8 cellular contexts compared by ENCODE assay signal in genomic region chr21:33642027-33642895, GRCh38. TPM values are rescaled to one million over a fixed set of nuclear protein-coding genes. Genes with fewer than 3 reads are reported as not detected.
DNase-seq lines count a peak whose midpoint lies in the region; ATAC-seq, FAIRE-seq and TF ChIP-seq lines count a peak whose summit lies in the region.

Gene ITSN1 (plus strand): TSS chr21:33642501. CDS start chr21:33718829, 76,328 bp downstream.

- H4K20me1 ChIP-seq in BLaER1 treated with 17β-estradiol and CSF1 and Interleukin-3, amounts not matched to agents 10 nM and 100 nM: peaks cover 26 to 61% (median 38%) of the 10 kb centered on the region in 11 experiments; a peak in 21 of 22 replicates
- no peaks in the 10 kb centered on the region for H4K20me1 ChIP-seq in HepG2 (ENCODE audit: insufficient read depth, low read length)

- TF ChIP-seq EP300 in HepG2 (IDR thresholded peaks at IDR 0.05; ENCODE audit: low read depth in 2 of 2, low read length in 2 of 2) (no peak), HepG2 (CRISPR knock-in tag; IDR thresholded peaks at IDR 0.05; ENCODE audit: borderline replicate concordance) (no peak)

- peak; percentile 61 to 81; a peak in 3 of 4 replicates for TF ChIP-seq POLR2A in HepG2 (IDR thresholded peaks at IDR 0.05; ENCODE audit: insufficient read depth in 1 of 2, low read depth in 2 of 2, low read length in 2 of 2)

- H3K9me3 ChIP-seq in BLaER1 treated with 17β-estradiol and CSF1 and Interleukin-3, amounts not matched to agents 10 nM and 100 nM (replicated peaks in 1 of 11): peaks cover 0 to 2% (median 0%) of the 10 kb centered on the region in 11 experiments; a peak in 1 of 22 replicates
- H3K9me3 ChIP-seq in HepG2 (ENCODE audit: low read length): no peaks in the 10 kb centered on the region

- BruUV-seq in HepG2 (replicated peaks; lab: Mats Ljungman, UMichigan): no TSS peak

- H3K4me3 ChIP-seq in BLaER1 treated with 17β-estradiol and CSF1 and Interleukin-3, amounts not matched to agents 10 nM and 100 nM: peak within 1 kb of the TSS; percentile 87 to 97 (median 95)
- peak within 1 kb of the TSS; percentile 81 to 95 (median 85) for H3K4me3 ChIP-seq in HepG2 (replicated peaks in 1 of 3; ENCODE audit: insufficient read depth in 1 of 3, low read depth in 2 of 3, low read length in 3 of 3)

- H3K27ac ChIP-seq in BLaER1 treated with 17β-estradiol and CSF1 and Interleukin-3, amounts not matched to agents 10 nM and 100 nM: peak within 1 kb of the TSS; percentile 66 to 88 (median 84)
- H3K27ac ChIP-seq in HepG2 (ENCODE audit: extremely low read length, insufficient read depth, low read length): peak within 1 kb of the TSS; percentile 89

- in situ Hi-C loops in HepG2 (cut with HindIII; ENCODE audit: extremely low pct_ligation_motif_present, low pct_unique_long_range_greater_than_20kb): no loop called here

- peak within 1 kb of the TSS; percentile 88 for H2AFZ ChIP-seq in HepG2 (ENCODE audit: low read length)

- H3K9ac ChIP-seq in BLaER1 treated with 17β-estradiol and CSF1 and Interleukin-3, amounts not matched to agents 10 nM and 100 nM: peak within 1 kb of the TSS; percentile 81 to 90 (median 86)
- H3K9ac ChIP-seq in HepG2 (ENCODE audit: insufficient read depth, low read depth, low read length): peak within 1 kb of the TSS; percentile 91

- ATAC-seq in GM19397 (IDR thresholded peaks at IDR 0.05; ENCODE audit: unreplicated experiment) (peak; percentile 83), HG03565 (IDR thresholded peaks at IDR 0.05; ENCODE audit: unreplicated experiment) (peak; percentile 74), HepG2 (peak; percentile 90)

- peaks cover 12 to 57% (median 21%) of the 10 kb centered on the region in 10 experiments for H3K4me1 ChIP-seq in BLaER1 treated with 17β-estradiol and CSF1 and Interleukin-3, amounts not matched to agents 10 nM and 100 nM
- H3K4me1 ChIP-seq in HepG2 (ENCODE audit: insufficient read depth, low read length): peaks cover 41% of the 10 kb centered on the region

- intact Hi-C loops in HepG2 (cut with micrococcal nuclease; ENCODE audit: unreplicated experiment): loop anchor here (2.0 to 10.0 kb wide), 3 partner anchors 43 to 253 kb away; no protein-coding TSS in a partner anchor

- no peak for FAIRE-seq in HepG2 (lab: Jason Lieb, UNC)

- peaks cover 5 to 38% (median 33%) of the 10 kb centered on the region in 11 experiments; a peak in 20 of 22 replicates for H3K27me3 ChIP-seq in BLaER1 treated with 17β-estradiol and CSF1 and Interleukin-3, amounts not matched to agents 10 nM and 100 nM
- no peaks in the 10 kb centered on the region; a peak in 1 of 5 replicates for H3K27me3 ChIP-seq in HepG2 (ENCODE audit: control insufficient read depth in 1 of 2, insufficient read depth in 2 of 2, low read length in 2 of 2)

- no peak for TF ChIP-seq CTCF in HepG2 (CRISPR knock-in tag; IDR thresholded peaks at IDR 0.05)

- 1% methylated on average over 32 of the region's 71 CpGs for WGBS in HepG2 (ENCODE audit: low lambda C conversion rate)

- H3K36me3 ChIP-seq in BLaER1 treated with 17β-estradiol and CSF1 and Interleukin-3, amounts not matched to agents 10 nM and 100 nM: peaks cover 0 to 21% (median 10%) of the 10 kb centered on the region in 11 experiments; a peak in 17 of 22 replicates
- no peaks in the 10 kb centered on the region for H3K36me3 ChIP-seq in HepG2 (replicated peaks in 1 of 2; ENCODE audit: control insufficient read depth in 1 of 2, insufficient read depth in 2 of 2, low read length in 2 of 2)

- CTCF ChIA-PET in HepG2 (lab: Yijun Ruan, JAX; ENCODE audit: low intra/inter-chr PET ratio, low total read pairs): no interaction called here

- DNase-seq in NCI-H748 treated with DMSO at 0.1 percent for 48 hours (lab: John Stamatoyannopoulos, UW) (peak; percentile 99), dermis blood vessel endothelial cell (peak; percentile 99), HepG2 (ENCODE audit: low spot score) (peak; percentile 98)
- peak; percentile 100 for DNase-seq in activated CD4-positive, alpha-beta T cell treated with anti-CD3 and anti-CD28 coated beads, Interleukin-2, amount 50 U/mL, for 48 hours
- peak; percentile 98 to 100 for DNase-seq in stimulated activated CD4-positive, alpha-beta T cell treated with anti-CD3 and anti-CD28 coated beads, Interleukin-2, amount 100 ng/mL, for 48 hours

- POLR2A ChIA-PET in HepG2 (lab: Yijun Ruan, JAX): no interaction called here

- H3K4me2 ChIP-seq in BLaER1 treated with 17β-estradiol and CSF1 and Interleukin-3, amounts not matched to agents 10 nM and 100 nM: peak within 1 kb of the TSS; percentile 86 to 99 (median 93)
- H3K4me2 ChIP-seq in HepG2 (ENCODE audit: low read depth, low read length): peak within 1 kb of the TSS; percentile 71

- TF ChIP-seq RAD21 in HepG2 (CRISPR knock-in tag; IDR thresholded peaks at IDR 0.05): peak; percentile 22

- peaks cover 55% of the 10 kb centered on the region for H3K79me2 ChIP-seq in HepG2 (ENCODE audit: insufficient read depth, low read length)

TF ChIP-seq in HepG2, 621 proteins besides CTCF, POLR2A, EP300 and RAD21 (continues in another document):
- no peak for TF ChIP-seq SMARCE1 (IDR thresholded peaks at IDR 0.05; ENCODE audit: borderline replicate concordance)
- no peak for TF ChIP-seq ZNF24 (IDR thresholded peaks at IDR 0.05)
- TF ChIP-seq ZNF710 (CRISPR knock-in tag; IDR thresholded peaks at IDR 0.05; ENCODE audit: borderline replicate concordance): peak; percentile 100
- TF ChIP-seq HNRNPK (IDR thresholded peaks at IDR 0.05; ENCODE audit: low read depth, low read length, poor library complexity, severe bottlenecking): no peak
- no peak for TF ChIP-seq PAWR (CRISPR knock-in tag; IDR thresholded peaks at IDR 0.05; ENCODE audit: borderline replicate concordance)
- no peak for TF ChIP-seq JUN (CRISPR knock-in tag; IDR thresholded peaks at IDR 0.05)
- no peak for TF ChIP-seq SATB2 (CRISPR knock-in tag; IDR thresholded peaks at IDR 0.05)
- TF ChIP-seq ATF1 (CRISPR knock-in tag; IDR thresholded peaks at IDR 0.05): 0 out of 2 replicates have a peak, but pooled peaks have one; percentile 55
- TF ChIP-seq HMGXB4 (CRISPR knock-in tag; IDR thresholded peaks at IDR 0.05; ENCODE audit: borderline replicate concordance in 1 of 2, low read depth in 1 of 2): peak; percentile 24 to 44; a peak in 2 of 4 replicates
- 0 out of 2 replicates have a peak, but pooled peaks have one; percentile 36 for TF ChIP-seq AHR (CRISPR knock-in tag; IDR thresholded peaks at IDR 0.05)
- TF ChIP-seq RBM39 (IDR thresholded peaks at IDR 0.05; ENCODE audit: low read depth, low read length, poor library complexity, severe bottlenecking): peak; percentile 20
- no peak for TF ChIP-seq ZSCAN21 (CRISPR knock-in tag; IDR thresholded peaks at IDR 0.05; ENCODE audit: borderline replicate concordance)

RNA-seq across cellular contexts. Expression of gene ITSN1, which starts in this region (rescaled TPM):
- total RNA-seq in dermis blood vessel endothelial cell (57.3 and 94.0 TPM in 2 replicates), HepG2 (2016; rRNA removed; fragmentation: Illumina TruSeq; extraction: Trizol) (20.9 and 26.1 TPM in 2 replicates)
- total RNA-seq in HepG2 (2016; cell fraction: cytosol; rRNA removed; fragmentation: Illumina TruSeq; extraction: Trizol; ENCODE audit: low read depth): 7.4 and 8.4 TPM in 2 replicates
- 19.4 and 27.9 TPM in 2 replicates for total RNA-seq in HepG2 (2016; cell fraction: insoluble cytoplasmic fraction; rRNA removed; fragmentation: Illumina TruSeq; extraction: Trizol)
- 12.5 and 13.9 TPM in 2 replicates for total RNA-seq in HepG2 (2016; cell fraction: membrane; rRNA removed; fragmentation: Illumina TruSeq; extraction: Trizol)
- 28.9 and 34.6 TPM in 2 replicates for total RNA-seq in HepG2 (2016; cell fraction: nucleus; rRNA removed; fragmentation: Illumina TruSeq; extraction: Trizol)
- polyA plus RNA-seq in HepG2 (2011; rRNA removed): 32.2 and 33.8 TPM in 2 replicates
- 17.7 and 19.5 TPM in 2 replicates for polyA plus RNA-seq in HepG2 (2011; cell fraction: cytosol; rRNA removed)
- polyA plus RNA-seq in HepG2 (2011; cell fraction: nucleus; rRNA removed): 77.2 and 113 TPM in 2 replicates
- 17.9 and 21.0 TPM in 2 replicates for polyA plus RNA-seq in HepG2 (2012)
- polyA plus RNA-seq in HepG2 (2016; cell fraction: cytosol; fragmentation: Illumina TruSeq; extraction: Trizol; ENCODE audit: low read depth): 2.1 and 2.2 TPM in 2 replicates
- 19.9 and 26.2 TPM in 2 replicates for polyA plus RNA-seq in HepG2 (2016; cell fraction: insoluble cytoplasmic fraction; fragmentation: Illumina TruSeq; extraction: Trizol; ENCODE audit: low read depth)
- 5.9 and 7.6 TPM in 2 replicates for polyA plus RNA-seq in HepG2 (2016; cell fraction: membrane; fragmentation: Illumina TruSeq; extraction: Trizol; ENCODE audit: low read depth)
- polyA plus RNA-seq in HepG2 (2016; cell fraction: nucleus; fragmentation: Illumina TruSeq; extraction: Trizol; ENCODE audit: insufficient read depth, low read depth): 54.1 and 57.5 TPM in 2 replicates
- polyA minus RNA-seq in HepG2 (2011; rRNA and poly(A)+ RNA removed; ENCODE audit: low replicate concordance): 30.7 and 84.5 TPM in 2 replicates
- polyA minus RNA-seq in HepG2 (2011; cell fraction: cytosol; rRNA and poly(A)+ RNA removed): 12.0 and 17.5 TPM in 2 replicates
- 48.5 and 64.6 TPM in 2 replicates for polyA minus RNA-seq in HepG2 (2011; cell fraction: nucleus; rRNA and poly(A)+ RNA removed)

Comparison
In these comparisons a context has a peak if more than half of its experiments do, and no peak if none do; other contexts are left out.
1. Peak in every context shown above with its lines: DNase-seq, ATAC-seq, H3K4me3 ChIP-seq and H3K27ac ChIP-seq.